30 cellular contexts compared by ENCODE assay signal in genomic region chr2:36692078-36692477, GRCh38. TPM values are rescaled to one million over a fixed set of nuclear protein-coding genes. Genes with fewer than 3 reads are reported as not detected.
"Had no signal": no experiment of that assay in that cellular context is flagged by ENCODE, and none has a peak within 500 bp of the region (broad histone marks: within the 10 kb centered on the region; RNA-seq: fewer than 3 reads in every experiment).

No MANE protein-coding gene starts in this region.

- H3K36me3 ChIP-seq: colonic mucosa, esophagus squamous epithelium, gastrocnemius medialis, heart right ventricle, left lung, lower lobe of right lung had no signal

- H3K9me3 ChIP-seq: colonic mucosa, esophagus squamous epithelium, gastrocnemius medialis, heart right ventricle, left lung, lower lobe of right lung, mucosa of descending colon had no signal

- H3K4me1 ChIP-seq: colonic mucosa, esophagus squamous epithelium, gastrocnemius medialis, heart right ventricle, left lung, lower lobe of right lung had no signal

- DNase-seq: colonic mucosa; cortex of kidney; effector CD8-positive, alpha-beta T cell; effector memory CD8-positive, alpha-beta T cell; endodermal cell; erythroblast; esophagus squamous epithelium; foreskin fibroblast; foreskin melanocyte; gastrocnemius medialis; glutamatergic neuron; head of caudate nucleus; heart right ventricle; hippocampal formation; left cardiac atrium; left lung; left ventricle myocardium superior; lower lobe of right lung; mesenchymal stem cell; mucosa of descending colon; naive B cell had no signal

- FAIRE-seq: endometrium, islet of Langerhans, keratinocyte had no signal

- H3K27me3 ChIP-seq: colonic mucosa, esophagus squamous epithelium, gastrocnemius medialis, heart right ventricle, left lung had no signal

- H3K4me3 ChIP-seq: colonic mucosa, esophagus squamous epithelium, gastrocnemius medialis, heart right ventricle, left lung, lower lobe of right lung, mucosa of descending colon had no signal

- H3K27ac ChIP-seq: colonic mucosa, epithelial cell of prostate, esophagus squamous epithelium, gastrocnemius medialis, heart right ventricle, left lung, lower lobe of right lung had no signal

- ATAC-seq: effector memory CD8-positive, alpha-beta T cell; esophagus mucosa; gastrocnemius medialis; heart right ventricle; left cardiac atrium; left lung; left ventricle myocardium superior; lower lobe of right lung; mucosa of descending colon had no signal

RNA-seq across cellular contexts. Expression of gene VIT, which starts 4.4 kb away (rescaled TPM):
- total RNA-seq: glomerular endothelial cell, kidney epithelial cell, lung microvascular endothelial cell, myocyte had no signal
